ENCODE assay signal across 9 cellular contexts in the genomic region with DNA sequence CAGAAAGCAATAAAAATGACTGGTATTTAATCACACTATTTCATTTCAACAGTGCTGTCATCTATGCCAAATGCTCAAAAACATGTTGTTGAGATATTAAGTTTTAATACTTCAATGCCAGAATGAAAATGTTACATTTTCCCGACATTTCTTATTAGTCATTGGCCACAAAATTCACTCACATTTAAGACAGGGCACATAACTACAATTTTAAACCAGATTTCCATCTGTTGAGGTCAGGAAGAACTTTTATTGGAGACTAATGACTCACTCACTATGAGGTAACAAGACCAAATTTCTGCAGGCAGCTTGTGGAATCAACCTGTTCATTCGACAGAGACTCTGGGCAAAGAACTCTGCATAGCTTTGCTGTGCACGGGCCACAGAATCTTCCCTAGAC. TPM values are rescaled to one million over a fixed set of nuclear protein-coding genes. Genes with fewer than 3 reads are reported as not detected.
DNase-seq lines count a peak whose midpoint lies in the region; ATAC-seq and TF ChIP-seq lines count a peak whose summit lies in the region.
"Had no signal": no experiment of that assay in that cellular context is flagged by ENCODE, and none has a peak within 500 bp of the region (broad histone marks: within the 10 kb centered on the region; RNA-seq: fewer than 3 reads in every experiment).

No MANE protein-coding gene starts in this region.

- peaks cover 56% of the 10 kb centered on the region for H3K4me1 ChIP-seq in muscle layer of colon (ENCODE audit: insufficient read depth, low read length)

- no peaks in the 10 kb centered on the region for H3K27me3 ChIP-seq in muscle layer of colon (ENCODE audit: control insufficient read depth in 1 of 2, insufficient read depth in 2 of 2, low read length in 2 of 2)

- in situ Hi-C loops in astrocyte of the spinal cord (cut with HindIII; ENCODE audit: low sequenced_read_pairs), result no loop called here

- DNase-seq in AG08396 (ENCODE audit: low spot score), result peak; percentile 49
- DNase-seq in HT-29 (ENCODE audit: low spot score), result peak; percentile 61
- DNase-seq in astrocyte of the spinal cord (ENCODE audit: low read depth, low spot score), result peak; percentile 92
- no peak for DNase-seq in activated CD4-positive, CD25-positive, alpha-beta regulatory T cell (lab: John Stamatoyannopoulos, UW)
- DNase-seq in COLO829 (ENCODE audit: low spot score), result no peak
- DNase-seq in NCI-H446 treated with DMSO at 0.1 percent for 48 hours (lab: John Stamatoyannopoulos, UW), result no peak
- DNase-seq: stimulated activated naive CD4-positive, alpha-beta T cell treated with Interleukin-2 at 50 U/mL for 16 hours had no signal

- no peak overlapping the region for H3K9ac ChIP-seq in muscle layer of colon (ENCODE audit: low read length)

- H3K4me3 ChIP-seq in astrocyte of the spinal cord (ENCODE audit: low read depth, low read length), result no peak overlapping the region
- H3K4me3 ChIP-seq in muscle layer of colon (ENCODE audit: low read depth in 1 of 2, low read length in 2 of 2), result no peak overlapping the region

- no peaks in the 10 kb centered on the region for H3K36me3 ChIP-seq in muscle layer of colon (ENCODE audit: insufficient read depth, low read length)

- no peak for TF ChIP-seq CTCF in astrocyte of the spinal cord (IDR thresholded peaks at IDR 0.05; ENCODE audit: low read depth, low read length)

- ATAC-seq in HG02678 (IDR thresholded peaks at IDR 0.05; ENCODE audit: unreplicated experiment), result no peak

- peak overlapping the region; percentile 10 for H3K27ac ChIP-seq in muscle layer of colon (ENCODE audit: low read depth, low read length)

- H3K9me3 ChIP-seq in muscle layer of colon (ENCODE audit: low read length), result no peaks in the 10 kb centered on the region

RNA-seq across cellular contexts. Expression of gene PPTC7, which starts 36.8 kb away (rescaled TPM):
- 3.7 and 6.1 TPM in 2 replicates for total RNA-seq in HT-29 (2014; rRNA removed; shearing (Covaris generic))

RNA-seq across cellular contexts. Expression of gene RAD9B, which starts 44.2 kb away (rescaled TPM):
- total RNA-seq in HT-29 (2014; rRNA removed; shearing (Covaris generic)), result 0.23 TPM in 1 of 2 replicates, not detected in the other

RNA-seq across cellular contexts. Expression of gene VPS29, which starts 44.4 kb away (rescaled TPM):
- 41.7 and 43.5 TPM in 2 replicates for total RNA-seq in HT-29 (2014; rRNA removed; shearing (Covaris generic))

Comparison
In these comparisons a context has a peak if more than half of its experiments do, and no peak if none do; other contexts are left out.
1. DNase-seq: peak in AG08396 (single experiment), HT-29 (single experiment) and astrocyte of the spinal cord (single experiment); none in activated CD4-positive, CD25-positive, alpha-beta regulatory T cell (0 of 4), COLO829 (single experiment) and NCI-H446 treated with DMSO at 0.1 percent for 48 hours (single experiment).